ENCODE assay signal across 8 cellular contexts in genomic region chr12:6567824-6568617, GRCh38. TPM values are rescaled to one million over a fixed set of nuclear protein-coding genes. Genes with fewer than 3 reads are reported as not detected.
DNase-seq lines count a peak whose midpoint lies in the region; ATAC-seq, FAIRE-seq and TF ChIP-seq lines count a peak whose summit lies in the region.

TSS of gene NOP2 (minus strand) at chr12:6568291. CDS start at chr12:6567918, 373 bp downstream.

- H3K36me3 ChIP-seq in ACC112 (ENCODE audit: insufficient read depth, low read length) (peaks cover 14% of the 10 kb centered on the region; the same call in 1 of the 2 replicates), bronchial epithelial cell (ENCODE audit: control insufficient read depth, insufficient read depth, low read length) (peaks cover 18% of the 10 kb centered on the region), spleen (peaks cover 0 to 79% (median 60%) of the 10 kb centered on the region in 6 donors)

- peak within 1 kb of the TSS; percentile 99 for H3K4me3 Mint-ChIP-seq in WTC11

- H3K27me3 ChIP-seq in ACC112 (ENCODE audit: insufficient read depth, low read length) (no peaks in the 10 kb centered on the region), bronchial epithelial cell (ENCODE audit: control insufficient read depth, insufficient read depth, low read length) (no peaks in the 10 kb centered on the region), spleen (replicated peaks in 1 of 7) (no peaks in the 10 kb centered on the region)

- H3K36me3 Mint-ChIP-seq in WTC11 = peaks cover 66% of the 10 kb centered on the region

- peak; percentile 84 for ATAC-seq in GM18867 (IDR thresholded peaks at IDR 0.05; ENCODE audit: unreplicated experiment)
- peak; percentile 76 for ATAC-seq in HG03135 (IDR thresholded peaks at IDR 0.05; ENCODE audit: unreplicated experiment)
- ATAC-seq in WTC11 = peak; percentile 80

- CTCF ChIA-PET in WTC11 (lab: Charles Lee) = interaction anchor here (0.6 to 1.8 kb wide), 9 partner anchors 9 to 222 kb away, joined by 3 to 13 read pairs (median 5); partner anchors contain the start of genes GAPDH and IFFO1

- peaks cover 3% of the 10 kb centered on the region for H3K4me1 ChIP-seq in ACC112 (ENCODE audit: control insufficient read depth, insufficient read depth, low read length, unreplicated experiment)
- peaks cover 10 to 75% (median 31%) of the 10 kb centered on the region in 6 donors for H3K4me1 ChIP-seq in spleen

- H3K27me3 Mint-ChIP-seq in WTC11 (ENCODE audit: low read depth) = no peaks in the 10 kb centered on the region

- peaks cover 13% of the 10 kb centered on the region for H3K4me1 Mint-ChIP-seq in WTC11

- no peaks in the 10 kb centered on the region for H3K9me3 ChIP-seq in spleen

- intact Hi-C loops in spleen (cut with DNase I; ENCODE audit: low total_unique reads) = loop anchor here (10.0 kb wide), 1 partner anchor 287 kb away; the partner anchor contains the start of genes CDCA3 and USP5

- POLR2A ChIA-PET in WTC11 (lab: Charles Lee) = interaction anchor here (0.5 to 1.2 kb wide), 9 partner anchors 10 to 103 kb away, joined by 3 to 6 read pairs (median 3); partner anchors contain the start of gene GAPDH

- H3K4me3 ChIP-seq in ACC112 (ENCODE audit: low read depth, low read length) = peak within 1 kb of the TSS; percentile 82
- H3K4me3 ChIP-seq in bronchial epithelial cell (ENCODE audit: low read depth, low read length) = peak within 1 kb of the TSS; percentile 54
- peak within 1 kb of the TSS; percentile 70 to 88 (median 78) for H3K4me3 ChIP-seq in spleen

- no peaks in the 10 kb centered on the region for H3K9me3 Mint-ChIP-seq in WTC11

- H3K27ac Mint-ChIP-seq in WTC11 = peak within 1 kb of the TSS; percentile 99

- DNase-seq in NCI-H226 (peak; percentile 84), WTC11 (ENCODE audit: low spot score) (peak; percentile 86), bronchial epithelial cell (ENCODE audit: low read depth) (peak; percentile 77), inferior parietal cortex (ENCODE audit: extremely low spot score) (peak; percentile 91), spleen (peak; percentile 99)

- H3K27ac ChIP-seq in ACC112 (ENCODE audit: low read depth, low read length) (peak within 1 kb of the TSS; percentile 44), spleen (peak within 1 kb of the TSS; percentile 45 to 93 (median 91))

- TF ChIP-seq CTCF in WTC11 (IDR thresholded peaks at IDR 0.05) (no peak), bronchial epithelial cell (IDR thresholded peaks at IDR 0.05; ENCODE audit: insufficient read depth, low read length, severe bottlenecking) (no peak), spleen (IDR thresholded peaks at IDR 0.05 in 8 of 11, conservative IDR thresholded peaks at IDR 0.05 in 3 of 11) (peak in 3 of 11 experiments; percentile 9 to 31 (median 20))

- no peak for FAIRE-seq in bronchial epithelial cell (lab: Jason Lieb, UNC)

- peak within 1 kb of the TSS; percentile 46 for H2AFZ ChIP-seq in ACC112 (ENCODE audit: low read length, unreplicated experiment)

- peak in 2 of 3 donors; percentile 74 to 82 for TF ChIP-seq POLR2A in spleen (IDR thresholded peaks at IDR 0.05)

- peaks cover 26% of the 10 kb centered on the region for H3K79me2 ChIP-seq in ACC112 (ENCODE audit: control insufficient read depth, insufficient read depth, low read length, unreplicated experiment)

- whole genome bisulfite sequencing in spleen, 5 donors = 0 to 1% (median 0%) methylated on average over 35 to 71 of the region's 71 CpGs

TF ChIP-seq in WTC11, 78 proteins besides CTCF, POLR2A, EP300 and RAD21 (continues in another document):
- TF ChIP-seq TEAD4 (CRISPR knock-in tag; IDR thresholded peaks at IDR 0.05) (no peak), ZBTB43 (CRISPR knock-in tag; IDR thresholded peaks at IDR 0.05) (0 out of 2 replicates have a peak, but pooled peaks have one; percentile 42), OVOL2 (CRISPR knock-in tag; IDR thresholded peaks at IDR 0.05; ENCODE audit: borderline replicate concordance) (no peak), FOXP4 (CRISPR knock-in tag; IDR thresholded peaks at IDR 0.05) (peak; percentile 77), CREM (CRISPR knock-in tag; IDR thresholded peaks at IDR 0.05) (peak; percentile 60; the same call in 1 of the 2 replicates), ZNF232 (CRISPR knock-in tag; IDR thresholded peaks at IDR 0.05) (peak; percentile 68; the same call in 1 of the 2 replicates), STAT6 (CRISPR knock-in tag; conservative IDR thresholded peaks at IDR 0.05; ENCODE audit: low read depth) (no peak), ZNF317 (CRISPR knock-in tag; IDR thresholded peaks at IDR 0.05; ENCODE audit: borderline replicate concordance, low read depth) (no peak), ATF2 (CRISPR knock-in tag; IDR thresholded peaks at IDR 0.05; ENCODE audit: borderline replicate concordance, low read depth) (no peak), MXD4 (CRISPR knock-in tag; IDR thresholded peaks at IDR 0.05; ENCODE audit: borderline replicate concordance) (no peak), RELA (CRISPR knock-in tag; IDR thresholded peaks at IDR 0.05; ENCODE audit: borderline replicate concordance) (0 out of 2 replicates have a peak, but pooled peaks have one; percentile 57), TCF7 (CRISPR knock-in tag; IDR thresholded peaks at IDR 0.05; ENCODE audit: low read depth) (no peak), PRRX2 (CRISPR knock-in tag; IDR thresholded peaks at IDR 0.05) (no peak), GTF2I (CRISPR knock-in tag; conservative IDR thresholded peaks at IDR 0.05) (no peak)

RNA-seq across cellular contexts. Expression of gene NOP2, which starts in this region (rescaled TPM):
- total RNA-seq in WTC11 (2021) (68.4 to 79.4 TPM (median 72.4 TPM) in 3 replicates), bronchial epithelial cell (26.5 and 33.4 TPM in 2 replicates), spleen (10 to 100 TPM; 37.0 to 58.7 (median 47.5) TPM)
- polyA plus RNA-seq in spleen = 10 to 100 TPM; 25.8 to 40.7 (median 37.6) TPM

Comparison
In these comparisons a context has a peak if more than half of its experiments do, and no peak if none do; other contexts are left out.
1. Peak in every context shown above with its lines: DNase-seq, ATAC-seq, H3K4me3 ChIP-seq and H3K27ac ChIP-seq.